Comparison of ENCODE assay signal across 28 cellular contexts in the genomic region with DNA sequence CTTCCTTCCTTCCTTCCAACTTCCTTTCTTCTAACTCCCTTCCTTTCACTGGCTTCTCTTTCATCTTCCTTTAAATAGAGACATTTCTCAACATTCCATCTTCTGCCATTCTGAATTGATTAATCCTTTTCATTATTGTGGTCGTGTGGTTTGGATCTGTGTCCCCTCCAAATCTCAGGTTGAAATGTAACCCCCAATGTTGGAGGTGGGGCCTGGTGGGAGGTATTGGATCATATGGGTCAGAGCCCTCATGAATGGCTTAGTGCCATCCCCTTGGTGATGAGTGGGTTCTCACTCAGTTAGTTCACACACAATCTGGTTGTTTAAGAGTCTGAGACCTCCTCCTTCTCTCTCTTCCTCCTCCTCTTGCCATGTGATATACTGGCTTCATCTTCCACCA.
"Had no signal": no experiment of that assay in that cellular context is flagged by ENCODE, and none has a peak within 500 bp of the region (broad histone marks: within the 10 kb centered on the region; RNA-seq: fewer than 3 reads in every experiment).

No MANE protein-coding gene starts in this region.

- H3K36me3 ChIP-seq: stomach, suprapubic skin, thoracic aorta, thyroid gland, tibial artery, tibial nerve, transverse colon, upper lobe of left lung, upper lobe of right lung, uterus, vagina had no signal

- H3K4me3 Mint-ChIP-seq: stimulated activated effector memory CD8-positive, alpha-beta T cell treated with anti-CD3 and anti-CD28 coated beads, Interleukin-12 subunit alpha, Interleukin-12 subunit beta, amount 100 ng/mL, for 72 hours; stimulated activated memory B cell treated with anti-CD40 and anti-IgM and Interleukin-4, amounts not matched to agents 10 μg/mL and 1 μg/mL and 100 μg/mL, for 72 hours; stimulated activated naive B cell treated with anti-CD40 and anti-IgM and Interleukin-4, amounts not matched to agents 10 μg/mL and 1 μg/mL and 100 μg/mL, for 72 hours; stimulated activated naive CD8-positive, alpha-beta T cell treated with anti-CD3 and anti-CD28 coated beads, Interleukin-15, amount 100 ng/mL, for 72 hours; stimulated activated naive CD8-positive, alpha-beta T cell treated with anti-CD3 and anti-CD28 coated beads, Interleukin-15, Interleukin-2, amounts not matched to agents 100 ng/mL and 50 ng/mL, for 24 hours; type B pancreatic cell had no signal

- H3K9me3 Mint-ChIP-seq: type B pancreatic cell had no signal

- H3K27ac Mint-ChIP-seq: stimulated activated effector memory CD8-positive, alpha-beta T cell treated with anti-CD3 and anti-CD28 coated beads, Interleukin-12 subunit alpha, Interleukin-12 subunit beta, amount 100 ng/mL, for 72 hours; stimulated activated memory B cell treated with anti-CD40 and anti-IgM and Interleukin-4, amounts not matched to agents 10 μg/mL and 1 μg/mL and 100 μg/mL, for 72 hours; stimulated activated naive B cell treated with anti-CD40 and anti-IgM and Interleukin-4, amounts not matched to agents 10 μg/mL and 1 μg/mL and 100 μg/mL, for 72 hours; stimulated activated naive CD8-positive, alpha-beta T cell treated with anti-CD3 and anti-CD28 coated beads, Interleukin-15, amount 100 ng/mL, for 72 hours; stimulated activated naive CD8-positive, alpha-beta T cell treated with anti-CD3 and anti-CD28 coated beads, Interleukin-15, Interleukin-2, amounts not matched to agents 100 ng/mL and 50 ng/mL, for 24 hours; type B pancreatic cell had no signal

- H3K4me1 ChIP-seq: stomach, suprapubic skin, testis, thyroid gland, tibial artery, transverse colon, upper lobe of left lung, upper lobe of right lung, uterus, vagina had no signal

- H3K9me3 ChIP-seq: suprapubic skin, testis, thoracic aorta, thyroid gland, tibial artery, transverse colon, upper lobe of left lung, upper lobe of right lung, uterus, vagina had no signal

- H3K27me3 ChIP-seq: stomach, suprapubic skin, testis, thyroid gland, tibial artery, tibial nerve, transverse colon, upper lobe of left lung, upper lobe of right lung, uterus, vagina had no signal

- DNase-seq: stimulated activated CD4-positive, alpha-beta T cell treated with anti-CD3 and anti-CD28 coated beads, Interleukin-2, amount 100 ng/mL, for 48 hours; stimulated activated CD4-positive, alpha-beta T cell treated with anti-CD3 and anti-CD28 coated beads, Interleukin-4, amount 100 ng/mL, for 1 hour; stimulated activated CD4-positive, alpha-beta T cell treated with anti-CD3 and anti-CD28 coated beads, Interleukin-4, amount 100 ng/mL, for 24 hours; stimulated activated CD4-positive, alpha-beta T cell treated with anti-CD3 and anti-CD28 coated beads, Interleukin-4, amount 100 ng/mL, for 4 hours; stimulated activated CD8-positive, alpha-beta memory T cell treated with anti-CD3 and anti-CD28 coated beads, Interleukin-4, amount 100 ng/mL, for 48 hours; stimulated activated naive B cell treated with anti-CD40 and anti-IgM and Interleukin-4, amounts not matched to agents 10 μg/mL and 1 μg/mL and 100 μg/mL, for 72 hours; stimulated activated naive CD4-positive, alpha-beta T cell; stimulated activated naive CD4-positive, alpha-beta T cell treated with Interleukin-2 at 50 U/mL for 16 hours; stimulated activated naive CD8-positive, alpha-beta T cell treated with anti-CD3 and anti-CD28 coated beads, Interleukin-15, amount 100 ng/mL, for 72 hours; stimulated activated naive CD8-positive, alpha-beta T cell treated with anti-CD3 and anti-CD28 coated beads, Interleukin-15, Interleukin-2, amounts not matched to agents 100 U/mL and 50 U/mL, for 24 hours; stomach; substantia nigra; testis; thyroid gland; tibial artery; transverse colon; trophoblast cell; upper lobe of left lung; upper lobe of right lung; uterus had no signal

- H3K4me3 ChIP-seq: stomach, suprapubic skin, testis, thoracic aorta, thyroid gland, tibial artery, tibial nerve, transverse colon, upper lobe of left lung, upper lobe of right lung, uterus, vagina had no signal

- H3K36me3 Mint-ChIP-seq: stimulated activated effector memory CD8-positive, alpha-beta T cell treated with anti-CD3 and anti-CD28 coated beads, Interleukin-12 subunit alpha, Interleukin-12 subunit beta, amount 100 ng/mL, for 72 hours; stimulated activated memory B cell treated with anti-CD40 and anti-IgM and Interleukin-4, amounts not matched to agents 10 μg/mL and 1 μg/mL and 100 μg/mL, for 72 hours; stimulated activated naive B cell treated with anti-CD40 and anti-IgM and Interleukin-4, amounts not matched to agents 10 μg/mL and 1 μg/mL and 100 μg/mL, for 72 hours; type B pancreatic cell had no signal

- H3K4me1 Mint-ChIP-seq: stimulated activated effector memory CD8-positive, alpha-beta T cell treated with anti-CD3 and anti-CD28 coated beads, Interleukin-12 subunit alpha, Interleukin-12 subunit beta, amount 100 ng/mL, for 72 hours; stimulated activated naive B cell treated with anti-CD40 and anti-IgM and Interleukin-4, amounts not matched to agents 10 μg/mL and 1 μg/mL and 100 μg/mL, for 72 hours; stimulated activated naive CD8-positive, alpha-beta T cell treated with anti-CD3 and anti-CD28 coated beads, Interleukin-15, amount 100 ng/mL, for 72 hours had no signal

- H3K27ac ChIP-seq: stomach, suprapubic skin, testis, thoracic aorta, thyroid gland, tibial artery, tibial nerve, transverse colon, upper lobe of left lung, upper lobe of right lung, uterus, vagina had no signal
